In the genomic region with DNA sequence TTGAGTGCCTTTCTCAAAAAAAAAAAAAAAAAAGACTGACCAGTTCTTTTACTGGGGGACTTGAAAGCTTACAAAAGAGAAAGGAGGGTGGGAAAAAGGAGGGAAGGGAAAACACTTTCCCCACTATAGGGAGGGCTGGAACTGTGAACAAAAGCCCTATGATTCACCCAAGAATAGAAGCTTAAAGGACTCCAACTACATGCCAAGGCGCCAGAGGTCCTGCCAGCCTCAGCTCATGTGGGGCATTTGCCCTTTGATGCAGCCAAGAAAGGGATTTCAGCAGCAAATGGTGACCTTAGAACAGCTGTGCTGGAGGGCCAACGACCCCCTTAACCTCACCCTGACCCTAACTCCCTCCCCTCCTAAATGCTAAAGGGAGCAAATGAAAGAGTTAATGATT, we compare ENCODE assay signal across 17 cellular contexts.
"Had no signal": no experiment of that assay in that cellular context is flagged by ENCODE, and none has a peak within 500 bp of the region (broad histone marks: within the 10 kb centered on the region; RNA-seq: fewer than 3 reads in every experiment).

No MANE protein-coding gene starts in this region.

- H3K27me3 ChIP-seq: foreskin keratinocyte, testis had no signal

- H3K36me3 ChIP-seq: heart left ventricle, prostate gland, WERI-Rb-1 had no signal

- H3K4me1 ChIP-seq: foreskin keratinocyte, heart left ventricle, prostate gland had no signal

- H3K9me3 ChIP-seq: heart left ventricle, prostate gland, testis had no signal

- H3K27ac ChIP-seq: epithelial cell of prostate, foreskin keratinocyte, heart left ventricle, prostate gland, skin epidermis, testis, WERI-Rb-1 had no signal

- H3K4me3 ChIP-seq: heart left ventricle, prostate gland, skin epidermis, testis had no signal

- DNase-seq: activated CD4-positive, alpha-beta T cell treated with anti-CD3 and anti-CD28 coated beads for 1 hour; activated effector memory CD4-positive, alpha-beta T cell treated with anti-CD3 and anti-CD28 coated beads, Interleukin-2, amount 50 U/mL, for 16 hours; activated T-cell treated with anti-CD3 and anti-CD28 coated beads, Interleukin-2, amount 50 U/mL, for 72 hours; endodermal cell; foreskin keratinocyte; heart left ventricle; immature natural killer cell; left cardiac atrium; mesendoderm; right cardiac atrium; SW 1271; T-helper 2 cell; testis; WERI-Rb-1 had no signal

- ATAC-seq: activated T-cell treated with anti-CD3 and anti-CD28 coated beads, Interleukin-2, amount 50 U/mL, for 72 hours; foreskin keratinocyte; heart left ventricle; left cardiac atrium; right cardiac atrium had no signal
